In the genomic region with DNA sequence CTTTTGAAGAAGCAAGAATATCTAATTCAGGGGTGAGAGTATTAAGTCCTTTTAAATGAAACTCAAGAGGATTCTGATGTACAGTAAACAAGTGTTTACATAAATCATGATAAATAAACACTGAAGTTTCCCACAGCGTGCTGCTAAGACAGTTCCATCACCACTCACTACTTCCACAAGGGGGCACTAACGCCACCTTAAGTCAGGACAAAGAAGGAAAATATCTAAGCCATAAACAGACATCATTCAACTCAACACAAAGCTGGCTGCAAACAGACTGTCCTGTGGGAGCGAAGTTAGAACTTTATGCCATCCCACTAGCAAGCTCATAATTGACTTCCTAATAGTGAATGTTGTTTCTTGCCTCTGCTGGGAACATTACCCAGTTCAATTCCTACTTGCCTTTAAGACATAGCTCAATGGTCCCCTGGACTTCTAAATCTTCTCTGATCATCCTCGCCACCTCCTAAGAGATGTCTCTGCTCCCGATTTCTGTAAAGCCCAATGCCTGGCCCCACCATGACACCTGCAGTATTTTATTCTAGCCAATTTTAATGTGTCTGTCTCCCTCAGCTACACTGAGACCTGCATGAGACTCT, we compare ENCODE assay signal across 7 cellular contexts. TPM values are rescaled to one million over a fixed set of nuclear protein-coding genes. Genes with fewer than 3 reads are reported as not detected.
DNase-seq lines count a peak whose midpoint lies in the region; ATAC-seq, FAIRE-seq and TF ChIP-seq lines count a peak whose summit lies in the region.

No MANE protein-coding gene starts in this region.

- H3K27me3 Mint-ChIP-seq in brain = no peaks in the 10 kb centered on the region

- TF ChIP-seq CTCF in GM12875 (IDR thresholded peaks at IDR 0.05; ENCODE audit: borderline replicate concordance, insufficient read depth, low read depth, low read length) (peak; percentile 78), brain (conservative IDR thresholded peaks at IDR 0.05) (peak; percentile 89)

- no peaks in the 10 kb centered on the region for H3K9me3 Mint-ChIP-seq in brain

- H3K4me3 Mint-ChIP-seq in brain = no peak overlapping the region

- peak overlapping the region; percentile 9 to 82 (median 35) for H3K27ac Mint-ChIP-seq in brain

- FAIRE-seq in TTC549 (lab: Jason Lieb, UNC) = peak; percentile 86

- peaks cover 26% of the 10 kb centered on the region for H3K4me1 Mint-ChIP-seq in brain

- ATAC-seq in HG02678 (IDR thresholded peaks at IDR 0.05; ENCODE audit: unreplicated experiment) = peak; percentile 76

- H3K4me3 ChIP-seq in GM12875 (ENCODE audit: low read depth, low read length) = no peak overlapping the region

- DNase-seq in NCI-H187 treated with DMSO at 0.1 percent for 48 hours (lab: John Stamatoyannopoulos, UW) (peak; percentile 9), inferior parietal cortex (ENCODE audit: extremely low spot score) (peak; percentile 87)
- peak; percentile 52 for DNase-seq in stimulated activated CD4-positive, alpha-beta T cell treated with anti-CD3 and anti-CD28 coated beads, Interleukin-1b, Interleukin-23, amount 100 ng/mL, for 48 hours

- H3K36me3 Mint-ChIP-seq in brain = peaks cover 45% of the 10 kb centered on the region

RNA-seq across cellular contexts. Expression of a gene that starts 36.5 kb away (rescaled TPM):
- 26.2 TPM for polyA plus RNA-seq in brain (ENCODE audit: insufficient read depth, low read depth, low replicate concordance)

RNA-seq across cellular contexts. Expression of a gene that starts 45.4 kb away (rescaled TPM):
- 107 TPM for polyA plus RNA-seq in brain (ENCODE audit: insufficient read depth, low read depth, low replicate concordance)

RNA-seq across cellular contexts. Expression of a gene that starts 48.6 kb away (rescaled TPM):
- polyA plus RNA-seq in brain (ENCODE audit: insufficient read depth, low read depth, low replicate concordance) = 12.3 TPM

Comparison
In these comparisons a context has a peak if more than half of its experiments do, and no peak if none do; other contexts are left out.
1. DNase-seq: peak in every context shown above with its lines; median percentile 87 in inferior parietal cortex; 52 in stimulated activated CD4-positive, alpha-beta T cell treated with anti-CD3 and anti-CD28 coated beads, Interleukin-1b, Interleukin-23, amount 100 ng/mL, for 48 hours; 9 in NCI-H187 treated with DMSO at 0.1 percent for 48 hours.